Comparison of ENCODE assay signal across 16 cellular contexts in genomic region chr4:26613242-26613641, GRCh38. TPM values are rescaled to one million over a fixed set of nuclear protein-coding genes. Genes with fewer than 3 reads are reported as not detected.
DNase-seq lines count a peak whose midpoint lies in the region; ATAC-seq and TF ChIP-seq lines count a peak whose summit lies in the region.
"Had no signal": no experiment of that assay in that cellular context is flagged by ENCODE, and none has a peak within 500 bp of the region (broad histone marks: within the 10 kb centered on the region; RNA-seq: fewer than 3 reads in every experiment).

No MANE protein-coding gene starts in this region.

- H3K27me3 ChIP-seq in GM23338 (ENCODE audit: insufficient read depth) (no peaks in the 10 kb centered on the region), adrenal gland (no peaks in the 10 kb centered on the region)

- POLR2A ChIA-PET in activated CD4-positive, alpha-beta T cell treated with anti-CD3 and anti-CD28 coated beads for 36 hours (lab: Charles Lee), result no interaction called here

- H3K27ac Mint-ChIP-seq in GM23338, result 0 out of 2 replicates have a peak overlapping the region, but pooled peaks have one; percentile 14
- H3K27ac Mint-ChIP-seq in natural killer cell treated with Interleukin-12 subunit alpha and Interleukin-12 subunit beta and Interleukin-15 and Interleukin-18, amount 100 ng/mL, for 72 hours, result peak overlapping the region; percentile 10 to 26
- no peak overlapping the region for H3K27ac Mint-ChIP-seq in activated CD4-positive, alpha-beta T cell treated with anti-CD3 and anti-CD28 coated beads for 36 hours

- 59 to 76% (median 72%) methylated on average over 1 of the region's 1 CpG for WGBS in adrenal gland, 4 donors

- no peak overlapping the region for H3K27ac ChIP-seq in GM23338 (ENCODE audit: low read depth)
- H3K27ac ChIP-seq in adrenal gland, result no peak overlapping the region
- H3K27ac ChIP-seq: C4-2B had no signal

- TF ChIP-seq CTCF in GM23338 (conservative IDR thresholded peaks at IDR 0.05; ENCODE audit: low read depth in 2 of 2) (no peak), adrenal gland (IDR thresholded peaks at IDR 0.05) (no peak)

- CTCF ChIA-PET in activated CD4-positive, alpha-beta T cell treated with anti-CD3 and anti-CD28 coated beads for 36 hours (lab: Charles Lee), result interaction anchor here (0.7 kb wide), 1 partner anchor 185 kb away, joined by 3 read pairs; no protein-coding TSS in a partner anchor

- no peak overlapping the region for H3K4me3 Mint-ChIP-seq in GM23338
- H3K4me3 Mint-ChIP-seq in natural killer cell treated with Interleukin-12 subunit alpha and Interleukin-12 subunit beta and Interleukin-15 and Interleukin-18, amount 100 ng/mL, for 72 hours, result peak overlapping the region; percentile 62
- H3K4me3 Mint-ChIP-seq in activated CD4-positive, alpha-beta T cell treated with anti-CD3 and anti-CD28 coated beads for 36 hours, result no peak overlapping the region

- H3K27me3 Mint-ChIP-seq in GM23338 (ENCODE audit: insufficient read depth, low read depth, poor library complexity), result no peaks in the 10 kb centered on the region
- H3K27me3 Mint-ChIP-seq in natural killer cell treated with Interleukin-12 subunit alpha and Interleukin-12 subunit beta and Interleukin-15 and Interleukin-18, amount 100 ng/mL, for 72 hours, result no peaks in the 10 kb centered on the region
- H3K27me3 Mint-ChIP-seq in activated CD4-positive, alpha-beta T cell treated with anti-CD3 and anti-CD28 coated beads for 36 hours, result no peaks in the 10 kb centered on the region

- H4K20me1 ChIP-seq in GM23338 (replicated peaks; ENCODE audit: insufficient read depth), result no peaks in the 10 kb centered on the region

- no peak for TF ChIP-seq POLR2A in adrenal gland (IDR thresholded peaks at IDR 0.05)

- H3K9me3 Mint-ChIP-seq in GM23338, result no peaks in the 10 kb centered on the region
- no peaks in the 10 kb centered on the region for H3K9me3 Mint-ChIP-seq in natural killer cell treated with Interleukin-12 subunit alpha and Interleukin-12 subunit beta and Interleukin-15 and Interleukin-18, amount 100 ng/mL, for 72 hours
- H3K9me3 Mint-ChIP-seq in activated CD4-positive, alpha-beta T cell treated with anti-CD3 and anti-CD28 coated beads for 36 hours (ENCODE audit: low read depth), result no peaks in the 10 kb centered on the region

- H3K9me3 ChIP-seq in adrenal gland (replicated peaks in 1 of 3), result no peaks in the 10 kb centered on the region
- H3K9me3 ChIP-seq: HAP-1 had no signal

- H2AFZ ChIP-seq in GM23338, result no peak overlapping the region

- H3K79me2 ChIP-seq in GM23338 (replicated peaks; ENCODE audit: insufficient read depth), result no peaks in the 10 kb centered on the region

- peaks cover 13% of the 10 kb centered on the region for H3K4me1 Mint-ChIP-seq in GM23338
- H3K4me1 Mint-ChIP-seq in natural killer cell treated with Interleukin-12 subunit alpha and Interleukin-12 subunit beta and Interleukin-15 and Interleukin-18, amount 100 ng/mL, for 72 hours (ENCODE audit: low read depth in 2 of 2), result peaks cover 28 to 34% of the 10 kb centered on the region in 2 donors
- peaks cover 14% of the 10 kb centered on the region for H3K4me1 Mint-ChIP-seq in activated CD4-positive, alpha-beta T cell treated with anti-CD3 and anti-CD28 coated beads for 36 hours

- peaks cover 5% of the 10 kb centered on the region; the same call in 1 of the 2 replicates for H3K4me1 ChIP-seq in GM23338 (ENCODE audit: insufficient read depth)
- no peaks in the 10 kb centered on the region for H3K4me1 ChIP-seq in adrenal gland (replicated peaks in 1 of 2)

- no peak for ATAC-seq in GM23338
- no peak for ATAC-seq in natural killer cell treated with Interleukin-12 subunit alpha and Interleukin-12 subunit beta and Interleukin-15 and Interleukin-18, amount 100 ng/mL, for 72 hours
- no peak for ATAC-seq in activated CD4-positive, alpha-beta T cell treated with anti-CD3 and anti-CD28 coated beads for 36 hours
- no peak for ATAC-seq in Right ventricle myocardium superior (ENCODE audit: poor library complexity)
- ATAC-seq: GM12878 had no signal

- H3K36me3 ChIP-seq in GM23338 (ENCODE audit: insufficient read depth), result no peaks in the 10 kb centered on the region
- no peaks in the 10 kb centered on the region for H3K36me3 ChIP-seq in adrenal gland (replicated peaks in 1 of 2)
- H3K36me3 ChIP-seq: HAP-1 had no signal

- no peaks in the 10 kb centered on the region for H3K9me2 ChIP-seq in GM23338 (ENCODE audit: insufficient read depth)

- no peaks in the 10 kb centered on the region for H3K36me3 Mint-ChIP-seq in GM23338 (ENCODE audit: low read depth)
- no peaks in the 10 kb centered on the region for H3K36me3 Mint-ChIP-seq in natural killer cell treated with Interleukin-12 subunit alpha and Interleukin-12 subunit beta and Interleukin-15 and Interleukin-18, amount 100 ng/mL, for 72 hours
- H3K36me3 Mint-ChIP-seq in activated CD4-positive, alpha-beta T cell treated with anti-CD3 and anti-CD28 coated beads for 36 hours (ENCODE audit: low read depth), result peaks cover 6% of the 10 kb centered on the region

- H3K4me2 ChIP-seq in GM23338, result no peak overlapping the region

- no peaks in the 10 kb centered on the region for H3F3A ChIP-seq in GM23338 (replicated peaks; ENCODE audit: low read depth)

- H3K4me3 ChIP-seq in GM23338, result no peak overlapping the region
- H3K4me3 ChIP-seq in adrenal gland, result no peak overlapping the region
- H3K4me3 ChIP-seq: GM12878, HAP-1 had no signal

- intact Hi-C loops in activated CD4-positive, alpha-beta T cell treated with anti-CD3 and anti-CD28 coated beads for 36 hours (cut with DNase I, micrococcal nuclease), result no loop called here
- intact Hi-C loops in adrenal gland (cut with DNase I) (no loop called here), Right ventricle myocardium superior (cut with DNase I) (no loop called here)

- no peak for DNase-seq in GM23338 (ENCODE audit: low spot score)
- DNase-seq in OCI-M1 (lab: John Stamatoyannopoulos, UW), result peak; percentile 85
- DNase-seq in fibroblast of peridontal ligament (ENCODE audit: extremely low read depth), result peak; percentile 46
- no peak for DNase-seq in natural killer cell treated with Interleukin-12 subunit alpha and Interleukin-12 subunit beta and Interleukin-15 and Interleukin-18, amount 100 ng/mL, for 72 hours (ENCODE audit: low spot score)
- no peak for DNase-seq in activated CD4-positive, alpha-beta T cell treated with anti-CD3 and anti-CD28 coated beads for 36 hours
- no peak for DNase-seq in adrenal gland
- DNase-seq in GM19240 (ENCODE audit: insufficient read length, low spot score), result no peak
- no peak for DNase-seq in Right ventricle myocardium superior
- DNase-seq: NCI-H1105 treated with DMSO at 0.1 percent for 48 hours, NCI-H187, NCI-H446 treated with DMSO at 0.1 percent for 48 hours, NCI-H748 treated with DMSO at 0.1 percent for 48 hours, SIG-M5 had no signal

TF ChIP-seq in GM23338, 12 proteins besides CTCF, POLR2A, EP300 and RAD21:
- TF ChIP-seq ZNF331 (CRISPR knock-in tag; IDR thresholded peaks at IDR 0.05; ENCODE audit: low read depth), result no peak

RNA-seq across cellular contexts. Expression of gene TBC1D19, which starts 29.4 kb away (rescaled TPM):
- 4.0 and 4.3 TPM in 2 replicates for total RNA-seq in GM23338 (2014; rRNA removed; shearing (Covaris generic))
- polyA plus RNA-seq in GM23338 (2016; fragmentation: Nextera tagmentation; extraction: Ambion mirVana) (1.1 and 1.9 TPM in 2 replicates), adrenal gland (10 to 100 TPM in 1 of 3 donors, 1 to 10 TPM in 2; 3.5 to 20.9 (median 4.4) TPM)
- total RNA-seq in natural killer cell treated with Interleukin-12 subunit alpha and Interleukin-12 subunit beta and Interleukin-15 and Interleukin-18, amount 100 ng/mL, for 72 hours, result 1 to 10 TPM; 5.7 to 7.2 TPM
- total RNA-seq in activated CD4-positive, alpha-beta T cell treated with anti-CD3 and anti-CD28 coated beads for 36 hours, result 1 to 10 TPM; 5.0 to 5.3 TPM
- total RNA-seq in adrenal gland (10 to 100 TPM in 7 of 8 donors, 1 to 10 TPM in 1; 8.4 to 37.0 (median 14.4) TPM), Right ventricle myocardium superior (7.7 TPM)

Comparison
In these comparisons a context has a peak if more than half of its experiments do, and no peak if none do; other contexts are left out.
1. DNase-seq: peak in OCI-M1 (single experiment) and fibroblast of peridontal ligament (single experiment); none in GM23338 (single experiment), natural killer cell treated with Interleukin-12 subunit alpha and Interleukin-12 subunit beta and Interleukin-15 and Interleukin-18, amount 100 ng/mL, for 72 hours (single experiment), activated CD4-positive, alpha-beta T cell treated with anti-CD3 and anti-CD28 coated beads for 36 hours (single experiment), adrenal gland (0 of 7), GM19240 (single experiment) and Right ventricle myocardium superior (single experiment).